ENCODE assay signal across 8 cellular contexts in genomic region chr20:38032585-38033329, GRCh38. TPM values are rescaled to one million over a fixed set of nuclear protein-coding genes. Genes with fewer than 3 reads are reported as not detected.
DNase-seq lines count a peak whose midpoint lies in the region; ATAC-seq and TF ChIP-seq lines count a peak whose summit lies in the region.

No MANE protein-coding gene starts in this region.

- CTCF ChIA-PET in activated CD8-positive, alpha-beta T cell treated with anti-CD3 and anti-CD28 coated beads for 36 hours (lab: Charles Lee): interaction anchor here (1.1 to 2.2 kb wide), 5 partner anchors 11 to 188 kb away, joined by 3 to 9 read pairs (median 5); no protein-coding TSS in a partner anchor

- peaks cover 0 to 7% (median 0%) of the 10 kb centered on the region in 11 donors for H3K9me3 ChIP-seq in heart right ventricle
- H3K9me3 ChIP-seq in gastrocnemius medialis: no peaks in the 10 kb centered on the region

- H3K27ac ChIP-seq in heart right ventricle (peak overlapping the region; percentile 90 to 98 (median 97)), gastrocnemius medialis (peak overlapping the region; percentile 95 to 97 (median 96))

- WGBS in heart right ventricle, 2 donors: 24 to 26% methylated on average over 28 of the region's 28 CpGs

- H3K27me3 ChIP-seq in heart right ventricle: no peaks in the 10 kb centered on the region
- no peaks in the 10 kb centered on the region for H3K27me3 ChIP-seq in gastrocnemius medialis

- H3K36me3 Mint-ChIP-seq in activated CD8-positive, alpha-beta T cell treated with anti-CD3 and anti-CD28 coated beads for 36 hours (ENCODE audit: low read depth): peaks cover 53% of the 10 kb centered on the region

- H3K36me3 ChIP-seq in heart right ventricle (peaks cover 0 to 28% (median 0%) of the 10 kb centered on the region in 9 donors), gastrocnemius medialis (peaks cover 0 to 9% of the 10 kb centered on the region in 2 donors)

- H3K4me3 ChIP-seq in GM12875 (ENCODE audit: low read depth, low read length) (peak overlapping the region; percentile 68), heart right ventricle (peak overlapping the region; percentile 71 to 99 (median 95)), gastrocnemius medialis (peak overlapping the region; percentile 77 to 98 (median 92))

- POLR2A ChIA-PET in activated CD8-positive, alpha-beta T cell treated with anti-CD3 and anti-CD28 coated beads for 36 hours (lab: Charles Lee): interaction anchor here (1.0 to 2.4 kb wide), 15 partner anchors 10 to 938 kb away, joined by 3 to 23 read pairs (median 5); partner anchors contain the start of gene RBL1

- intact Hi-C loops in activated CD8-positive, alpha-beta T cell treated with anti-CD3 and anti-CD28 coated beads for 36 hours (cut with micrococcal nuclease): no loop called here
- intact Hi-C loops in heart right ventricle (cut with DNase I): no loop called here
- intact Hi-C loops in gastrocnemius medialis (cut with DNase I; ENCODE audit: low total_unique reads): loop anchor here (2.0 kb wide), 1 partner anchor 44 kb away; no protein-coding TSS in a partner anchor

- in situ Hi-C loops in gastrocnemius medialis (cut with MboI; ENCODE audit: low sequenced_read_pairs in 4 of 4): loop anchor here in 1 of 4 donors (25.0 kb wide), 1 partner anchor 405 kb away; the partner anchor contains the start of gene SNHG17

- H3K4me3 Mint-ChIP-seq in activated CD8-positive, alpha-beta T cell treated with anti-CD3 and anti-CD28 coated beads for 36 hours: peak overlapping the region; percentile 88

- H3K4me1 ChIP-seq in heart right ventricle: peaks cover 4 to 58% (median 52%) of the 10 kb centered on the region in 9 donors
- peaks cover 55 to 58% of the 10 kb centered on the region in 2 donors for H3K4me1 ChIP-seq in gastrocnemius medialis

- peak; percentile 34 for DNase-seq in HT-29 (ENCODE audit: low spot score)
- peak; percentile 84 for DNase-seq in activated CD8-positive, alpha-beta T cell treated with anti-CD3 and anti-CD28 coated beads for 36 hours
- DNase-seq in heart right ventricle: no peak
- DNase-seq in gastrocnemius medialis: peak; percentile 16 to 23
- DNase-seq in HK-2 (ENCODE audit: unreplicated experiment): no peak
- DNase-seq in GDM1 (lab: John Stamatoyannopoulos, UW): no peak

- H3K27me3 Mint-ChIP-seq in activated CD8-positive, alpha-beta T cell treated with anti-CD3 and anti-CD28 coated beads for 36 hours: no peaks in the 10 kb centered on the region

- no peak for TF ChIP-seq POLR2A in gastrocnemius medialis (IDR thresholded peaks at IDR 0.05)

- H3K4me1 Mint-ChIP-seq in activated CD8-positive, alpha-beta T cell treated with anti-CD3 and anti-CD28 coated beads for 36 hours (ENCODE audit: low read depth): peaks cover 64% of the 10 kb centered on the region

- TF ChIP-seq CTCF in GM12875 (IDR thresholded peaks at IDR 0.05; ENCODE audit: borderline replicate concordance, insufficient read depth, low read depth, low read length): no peak
- no peak for TF ChIP-seq CTCF in activated CD8-positive, alpha-beta T cell treated with anti-CD3 and anti-CD28 coated beads for 36 hours (IDR thresholded peaks at IDR 0.05)
- TF ChIP-seq CTCF in heart right ventricle (IDR thresholded peaks at IDR 0.05): no peak
- TF ChIP-seq CTCF in gastrocnemius medialis (IDR thresholded peaks at IDR 0.05 in 4 of 5, conservative IDR thresholded peaks at IDR 0.05 in 1 of 5): no peak

- peak overlapping the region; percentile 99 for H3K27ac Mint-ChIP-seq in activated CD8-positive, alpha-beta T cell treated with anti-CD3 and anti-CD28 coated beads for 36 hours

- H3K9me3 Mint-ChIP-seq in activated CD8-positive, alpha-beta T cell treated with anti-CD3 and anti-CD28 coated beads for 36 hours: no peaks in the 10 kb centered on the region

- ATAC-seq in GM21381 (IDR thresholded peaks at IDR 0.05; ENCODE audit: unreplicated experiment) (peak; percentile 50), heart right ventricle (peak in 6 of 8 donors; percentile 16 to 59 (median 48)), gastrocnemius medialis (peak; percentile 39 to 66)
- peak; percentile 62 for ATAC-seq in activated CD8-positive, alpha-beta T cell treated with anti-CD3 and anti-CD28 coated beads for 36 hours

RNA-seq across cellular contexts. Expression of gene TTI1, which starts 0.5 kb away (rescaled TPM):
- total RNA-seq in HT-29 (2014; rRNA removed; shearing (Covaris generic)): 24.6 and 27.6 TPM in 2 replicates
- 10 to 100 TPM; 34.1 to 39.7 TPM for total RNA-seq in activated CD8-positive, alpha-beta T cell treated with anti-CD3 and anti-CD28 coated beads for 36 hours
- total RNA-seq in heart right ventricle (10 to 100 TPM in 8 of 10 donors, 1 to 10 TPM in 2; 9.1 to 14.8 (median 11.3) TPM), gastrocnemius medialis (10 to 100 TPM; 14.8 to 25.4 (median 20.3) TPM)
- polyA plus RNA-seq in heart right ventricle: 10 to 100 TPM in 1 of 2 donors, 1 to 10 TPM in 1; 8.3 to 10.4 TPM

RNA-seq across cellular contexts. Expression of gene RPRD1B, which starts 0.8 kb away (rescaled TPM):
- 33.9 and 35.5 TPM in 2 replicates for total RNA-seq in HT-29 (2014; rRNA removed; shearing (Covaris generic))
- 10 to 100 TPM; 29.1 to 29.3 TPM for total RNA-seq in activated CD8-positive, alpha-beta T cell treated with anti-CD3 and anti-CD28 coated beads for 36 hours
- 10 to 100 TPM; 40.6 to 78.1 (median 48.8) TPM for total RNA-seq in heart right ventricle
- polyA plus RNA-seq in heart right ventricle: 10 to 100 TPM; 10.4 to 14.5 TPM
- total RNA-seq in gastrocnemius medialis: 10 to 100 TPM; 25.2 to 61.0 (median 40.6) TPM

Comparison
In these comparisons a context has a peak if more than half of its experiments do, and no peak if none do; other contexts are left out.
1. DNase-seq: peak in HT-29 (single experiment), activated CD8-positive, alpha-beta T cell treated with anti-CD3 and anti-CD28 coated beads for 36 hours (single experiment) and gastrocnemius medialis (2 of 2); none in heart right ventricle (0 of 2), HK-2 (single experiment) and GDM1 (single experiment).
2. Peak in every context shown above with its lines, with median percentiles within 50 percentile points of each other: H3K4me3 ChIP-seq and ATAC-seq.